8 cellular contexts compared by ENCODE assay signal in the genomic region with DNA sequence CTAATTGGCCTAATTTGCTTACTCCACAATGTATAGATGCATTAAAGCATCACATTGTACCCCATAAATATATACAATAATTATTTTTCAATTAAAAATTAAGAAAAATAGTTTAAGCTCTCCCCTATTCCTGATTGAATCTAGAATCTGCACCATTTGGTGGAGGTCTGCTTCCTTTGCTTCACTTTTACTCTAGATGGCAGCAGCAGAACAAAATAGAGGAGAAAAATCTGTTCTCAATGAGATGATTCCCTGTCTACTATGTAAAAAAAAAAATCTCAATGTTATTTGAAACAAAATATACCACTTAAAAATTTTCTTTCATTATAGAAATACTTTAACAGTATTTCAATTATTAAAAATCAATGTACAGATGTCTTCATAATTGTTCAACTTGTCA.
DNase-seq lines count a peak whose midpoint lies in the region; ATAC-seq, FAIRE-seq and TF ChIP-seq lines count a peak whose summit lies in the region.

No MANE protein-coding gene starts in this region.

- ATAC-seq in GM21447 (IDR thresholded peaks at IDR 0.05; ENCODE audit: unreplicated experiment) (no peak), GM18858 (IDR thresholded peaks at IDR 0.05; ENCODE audit: unreplicated experiment) (no peak)

- no peak overlapping the region for H3K4me3 ChIP-seq in Jurkat, Clone E6-1 (ENCODE audit: low read length)

- DNase-seq in DMS114 treated with DMSO at 0.1 percent for 48 hours (lab: John Stamatoyannopoulos, UW; ENCODE audit: unreplicated experiment), result peak; percentile 72
- peak; percentile 6 for DNase-seq in Jurkat, Clone E6-1 (ENCODE audit: low read depth, low spot score)
- DNase-seq in SK-MEL-5 (ENCODE audit: low read depth, low spot score), result peak; percentile 62
- peak; percentile 63 for DNase-seq in kidney glomerular epithelial cell (lab: John Stamatoyannopoulos, UW)
- DNase-seq in GM19238 (ENCODE audit: insufficient read length, low spot score), result no peak
- no peak for DNase-seq in GM12892 (ENCODE audit: insufficient read length)

- FAIRE-seq in GM12892 (lab: Jason Lieb, UNC), result no peak

- TF ChIP-seq POLR2A in GM12892 (IDR thresholded peaks at IDR 0.05; ENCODE audit: low read depth, low read length), result no peak

- in situ Hi-C loops in SK-MEL-5 (cut with HindIII; ENCODE audit: low pct_unique_long_range_greater_than_20kb, low sequenced_read_pairs), result no loop called here

Comparison
In these comparisons a context has a peak if more than half of its experiments do, and no peak if none do; other contexts are left out.
1. DNase-seq: peak in DMS114 treated with DMSO at 0.1 percent for 48 hours (single experiment), Jurkat, Clone E6-1 (single experiment), SK-MEL-5 (single experiment) and kidney glomerular epithelial cell (single experiment); none in GM19238 (single experiment) and GM12892 (single experiment).